Comparison of ENCODE assay signal across 8 cellular contexts in genomic region chr3:48435774-48436476, GRCh38. TPM values are rescaled to one million over a fixed set of nuclear protein-coding genes. Genes with fewer than 3 reads are reported as not detected.
A peak's percentile ranks its signal among the peaks of the same experiment; 100 is the strongest.
DNase-seq lines count a peak whose midpoint lies in the region; ATAC-seq and TF ChIP-seq lines count a peak whose summit lies in the region.

No MANE protein-coding gene starts in this region.

- no peaks in the 10 kb centered on the region for H3K9me3 ChIP-seq in sigmoid colon

- H3K4me1 ChIP-seq in sigmoid colon = peaks cover 0 to 41% (median 22%) of the 10 kb centered on the region in 4 donors

- H3K27ac ChIP-seq in sigmoid colon = peak overlapping the region; percentile 68 to 96 (median 93)

- WGBS in sigmoid colon, 2 donors = 45% methylated on average over 7 of the region's 7 CpGs

- TF ChIP-seq POLR2A in sigmoid colon (IDR thresholded peaks at IDR 0.05) = no peak

- intact Hi-C loops in sigmoid colon (cut with DNase I) = loop anchor here (1.0 to 10.0 kb wide), 4 partner anchors 35 to 241 kb away; no protein-coding TSS in a partner anchor

- TF ChIP-seq CTCF in astrocyte of the spinal cord (IDR thresholded peaks at IDR 0.05; ENCODE audit: low read depth, low read length) (peak; percentile 100), sigmoid colon (IDR thresholded peaks at IDR 0.05) (peak; percentile 98 to 100 (median 100))

- peaks cover 0 to 19% (median 6%) of the 10 kb centered on the region in 4 donors for H3K36me3 ChIP-seq in sigmoid colon

- in situ Hi-C loops in astrocyte of the spinal cord (cut with HindIII; ENCODE audit: low sequenced_read_pairs) = no loop called here

- no peak overlapping the region for H3K4me3 ChIP-seq in astrocyte of the spinal cord (ENCODE audit: low read depth, low read length)
- no peak overlapping the region for H3K4me3 ChIP-seq in sigmoid colon

- no peaks in the 10 kb centered on the region for H3K27me3 ChIP-seq in sigmoid colon

- DNase-seq in NCI-H1417 (lab: John Stamatoyannopoulos, UW) = peak; percentile 52 to 84 (median 67)
- no peak for DNase-seq in NCI-H1417 treated with DMSO at 0.1 percent for 48 hours (lab: John Stamatoyannopoulos, UW)
- DNase-seq in NCI-H146 (lab: John Stamatoyannopoulos, UW) = peak; percentile 66
- DNase-seq in T1000 (lab: John Stamatoyannopoulos, UW) = peak; percentile 65
- DNase-seq in astrocyte of the spinal cord (ENCODE audit: low read depth, low spot score) = peak; percentile 81
- peak in 49 of 51 donors; percentile 15 to 93 (median 72) for DNase-seq in hypothalamus (lab: John Stamatoyannopoulos, UW)
- DNase-seq in sigmoid colon = peak; percentile 94

- no peak for ATAC-seq in HG03139 (IDR thresholded peaks at IDR 0.05; ENCODE audit: unreplicated experiment)

- no peak for TF ChIP-seq EP300 in sigmoid colon (IDR thresholded peaks at IDR 0.05)

RNA-seq across cellular contexts. Expression of gene CCDC51, which starts 4.0 kb away (rescaled TPM):
- total RNA-seq in sigmoid colon = 10 to 100 TPM in 3 of 4 donors, 1 to 10 TPM in 1; 9.4 to 22.5 (median 13.1) TPM
- 10 to 100 TPM; 12.7 to 21.6 (median 18.6) TPM for polyA plus RNA-seq in sigmoid colon

RNA-seq across cellular contexts. Expression of gene TMA7, which starts 4.1 kb away (rescaled TPM):
- 100 to 1,000 TPM; 146 to 352 (median 244) TPM for total RNA-seq in sigmoid colon
- polyA plus RNA-seq in sigmoid colon = 100 to 1,000 TPM; 419 to 762 (median 624) TPM

RNA-seq across cellular contexts. Expression of gene PLXNB1, which starts 6.0 kb away (rescaled TPM):
- total RNA-seq in sigmoid colon = 100 to 1,000 TPM in 1 of 4 donors, 10 to 100 TPM in 3; 59.9 to 162 (median 79.7) TPM
- 10 to 100 TPM; 10.2 to 88.0 (median 10.4) TPM for polyA plus RNA-seq in sigmoid colon

RNA-seq across cellular contexts. Expression of gene ATRIP, which starts 10.6 kb away (rescaled TPM):
- total RNA-seq in sigmoid colon = 1 to 10 TPM; 3.4 to 9.4 (median 5.2) TPM
- 1 to 10 TPM; 1.8 to 6.2 (median 2.4) TPM for polyA plus RNA-seq in sigmoid colon
